In the genomic region with DNA sequence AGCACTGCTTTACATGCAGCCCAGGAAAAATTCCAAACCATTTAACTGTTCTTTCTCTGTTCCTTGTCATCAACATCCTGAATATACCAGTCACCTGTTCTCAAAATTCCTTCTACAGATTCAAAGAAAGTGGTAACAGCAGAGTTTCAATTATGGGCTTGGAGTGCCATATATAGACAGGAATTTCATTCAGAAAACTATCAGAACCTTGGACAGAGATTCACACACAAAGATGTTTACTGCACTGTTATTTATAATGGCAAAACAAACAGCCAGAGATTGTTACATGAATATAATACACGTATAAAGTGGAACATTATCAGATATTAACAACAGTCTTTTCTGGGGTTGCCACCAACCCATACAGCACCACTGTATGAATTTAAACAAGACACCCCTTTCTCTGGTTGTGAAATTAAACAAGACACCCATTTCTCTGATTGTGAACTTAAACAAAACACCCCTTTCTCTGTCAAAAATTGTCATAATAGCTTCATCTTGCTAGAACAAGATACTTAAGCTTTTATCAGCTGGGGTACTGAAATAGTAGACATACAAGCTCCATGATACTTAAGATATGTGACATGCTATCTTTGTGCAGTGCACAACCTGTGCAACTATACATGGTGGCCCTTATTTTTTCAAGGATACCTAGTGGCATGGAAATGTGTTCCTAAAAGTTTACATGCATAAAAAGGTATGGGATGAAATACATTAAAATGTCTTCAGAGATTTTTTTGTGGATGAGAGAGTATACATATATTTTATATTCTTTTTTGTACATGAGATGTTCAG, we compare ENCODE assay signal across 2 cellular contexts.
A peak's percentile ranks its signal among the peaks of the same experiment; 100 is the strongest.
TF ChIP-seq lines count a peak whose summit lies in the region.

No MANE protein-coding gene starts in this region.

TF ChIP-seq in A549, 52 proteins besides CTCF, POLR2A, EP300 and RAD21:
- TF ChIP-seq TFCP2L1 (CRISPR knock-in tag; IDR thresholded peaks at IDR 0.05) = no peak
- TF ChIP-seq KDM1A (IDR thresholded peaks at IDR 0.05; ENCODE audit: low read depth) = no peak
- TF ChIP-seq MAFK (IDR thresholded peaks at IDR 0.05; ENCODE audit: partially characterized antibody) = no peak
- TF ChIP-seq, protein P1, sequence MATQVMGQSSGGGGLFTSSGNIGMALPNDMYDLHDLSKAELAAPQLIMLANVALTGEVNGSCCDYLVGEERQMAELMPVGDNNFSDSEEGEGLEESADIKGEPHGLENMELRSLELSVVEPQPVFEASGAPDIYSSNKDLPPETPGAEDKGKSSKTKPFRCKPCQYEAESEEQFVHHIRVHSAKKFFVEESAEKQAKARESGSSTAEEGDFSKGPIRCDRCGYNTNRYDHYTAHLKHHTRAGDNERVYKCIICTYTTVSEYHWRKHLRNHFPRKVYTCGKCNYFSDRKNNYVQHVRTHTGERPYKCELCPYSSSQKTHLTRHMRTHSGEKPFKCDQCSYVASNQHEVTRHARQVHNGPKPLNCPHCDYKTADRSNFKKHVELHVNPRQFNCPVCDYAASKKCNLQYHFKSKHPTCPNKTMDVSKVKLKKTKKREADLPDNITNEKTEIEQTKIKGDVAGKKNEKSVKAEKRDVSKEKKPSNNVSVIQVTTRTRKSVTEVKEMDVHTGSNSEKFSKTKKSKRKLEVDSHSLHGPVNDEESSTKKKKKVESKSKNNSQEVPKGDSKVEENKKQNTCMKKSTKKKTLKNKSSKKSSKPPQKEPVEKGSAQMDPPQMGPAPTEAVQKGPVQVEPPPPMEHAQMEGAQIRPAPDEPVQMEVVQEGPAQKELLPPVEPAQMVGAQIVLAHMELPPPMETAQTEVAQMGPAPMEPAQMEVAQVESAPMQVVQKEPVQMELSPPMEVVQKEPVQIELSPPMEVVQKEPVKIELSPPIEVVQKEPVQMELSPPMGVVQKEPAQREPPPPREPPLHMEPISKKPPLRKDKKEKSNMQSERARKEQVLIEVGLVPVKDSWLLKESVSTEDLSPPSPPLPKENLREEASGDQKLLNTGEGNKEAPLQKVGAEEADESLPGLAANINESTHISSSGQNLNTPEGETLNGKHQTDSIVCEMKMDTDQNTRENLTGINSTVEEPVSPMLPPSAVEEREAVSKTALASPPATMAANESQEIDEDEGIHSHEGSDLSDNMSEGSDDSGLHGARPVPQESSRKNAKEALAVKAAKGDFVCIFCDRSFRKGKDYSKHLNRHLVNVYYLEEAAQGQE (IDR thresholded peaks at IDR 0.05) = peak; percentile 73

TF ChIP-seq in K562, 482 proteins besides CTCF, POLR2A, EP300 and RAD21:
- TF ChIP-seq CSDE1 (IDR thresholded peaks at IDR 0.05) (no peak), RBM25 (IDR thresholded peaks at IDR 0.05; ENCODE audit: low read depth, low read length, severe bottlenecking) (peak; percentile 63), MAFF (IDR thresholded peaks at IDR 0.05; ENCODE audit: low read length) (no peak), EHMT2 (IDR thresholded peaks at IDR 0.05) (peak; percentile 65; the same call in 1 of the 2 replicates), ZKSCAN1 (IDR thresholded peaks at IDR 0.05; ENCODE audit: low read depth, low read length) (no peak)
- TF ChIP-seq, protein P2, sequence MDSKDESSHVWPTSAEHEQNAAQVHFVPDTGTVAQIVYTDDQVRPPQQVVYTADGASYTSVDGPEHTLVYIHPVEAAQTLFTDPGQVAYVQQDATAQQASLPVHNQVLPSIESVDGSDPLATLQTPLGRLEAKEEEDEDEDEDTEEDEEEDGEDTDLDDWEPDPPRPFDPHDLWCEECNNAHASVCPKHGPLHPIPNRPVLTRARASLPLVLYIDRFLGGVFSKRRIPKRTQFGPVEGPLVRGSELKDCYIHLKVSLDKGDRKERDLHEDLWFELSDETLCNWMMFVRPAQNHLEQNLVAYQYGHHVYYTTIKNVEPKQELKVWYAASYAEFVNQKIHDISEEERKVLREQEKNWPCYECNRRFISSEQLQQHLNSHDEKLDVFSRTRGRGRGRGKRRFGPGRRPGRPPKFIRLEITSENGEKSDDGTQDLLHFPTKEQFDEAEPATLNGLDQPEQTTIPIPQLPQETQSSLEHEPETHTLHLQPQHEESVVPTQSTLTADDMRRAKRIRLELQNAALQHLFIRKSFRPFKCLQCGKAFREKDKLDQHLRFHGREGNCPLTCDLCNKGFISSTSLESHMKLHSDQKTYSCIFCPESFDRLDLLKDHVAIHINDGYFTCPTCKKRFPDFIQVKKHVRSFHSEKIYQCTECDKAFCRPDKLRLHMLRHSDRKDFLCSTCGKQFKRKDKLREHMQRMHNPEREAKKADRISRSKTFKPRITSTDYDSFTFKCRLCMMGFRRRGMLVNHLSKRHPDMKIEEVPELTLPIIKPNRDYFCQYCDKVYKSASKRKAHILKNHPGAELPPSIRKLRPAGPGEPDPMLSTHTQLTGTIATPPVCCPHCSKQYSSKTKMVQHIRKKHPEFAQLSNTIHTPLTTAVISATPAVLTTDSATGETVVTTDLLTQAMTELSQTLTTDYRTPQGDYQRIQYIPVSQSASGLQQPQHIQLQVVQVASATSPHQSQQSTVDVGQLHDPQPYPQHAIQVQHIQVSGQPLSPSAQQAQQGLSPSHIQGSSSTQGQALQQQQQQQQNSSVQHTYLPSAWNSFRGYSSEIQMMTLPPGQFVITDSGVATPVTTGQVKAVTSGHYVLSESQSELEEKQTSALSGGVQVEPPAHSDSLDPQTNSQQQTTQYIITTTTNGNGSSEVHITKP (IDR thresholded peaks at IDR 0.05; ENCODE audit: partially characterized antibody) = no peak
